11 cellular contexts compared by ENCODE assay signal in the genomic region with DNA sequence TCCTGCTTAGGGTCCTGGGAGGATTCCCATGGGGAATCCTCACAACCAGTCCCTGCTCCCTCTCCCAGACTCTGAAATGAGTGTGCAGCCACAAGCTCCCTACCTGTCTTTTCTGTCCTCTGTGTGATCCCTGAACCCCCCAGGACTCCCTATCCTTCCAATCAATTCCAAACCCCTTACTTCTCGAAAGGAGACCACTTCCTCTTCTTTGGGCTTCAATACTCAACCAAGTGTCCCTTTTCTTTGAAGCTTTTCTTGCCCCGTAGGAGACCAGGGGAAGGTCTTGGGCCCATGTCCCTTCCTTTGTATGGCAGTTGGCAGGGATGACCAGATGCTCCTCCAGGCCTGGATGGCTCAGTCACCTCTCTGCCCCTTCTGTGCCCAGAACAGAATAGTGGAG. TPM values are rescaled to one million over a fixed set of nuclear protein-coding genes. Genes with fewer than 3 reads are reported as not detected.
DNase-seq lines count a peak whose midpoint lies in the region; ATAC-seq and TF ChIP-seq lines count a peak whose summit lies in the region.
"Had no signal": no experiment of that assay in that cellular context is flagged by ENCODE, and none has a peak within 500 bp of the region (broad histone marks: within the 10 kb centered on the region; RNA-seq: fewer than 3 reads in every experiment).

No MANE protein-coding gene starts in this region.

- H3K9me3 Mint-ChIP-seq in activated T-cell treated with anti-CD3 and anti-CD28 coated beads, Interleukin-2, amount 50 U/mL, for 72 hours, result no peaks in the 10 kb centered on the region

- DNase-seq in activated T-cell treated with anti-CD3 and anti-CD28 coated beads, Interleukin-2, amount 50 U/mL, for 72 hours, result no peak
- no peak for DNase-seq in activated T-cell treated with anti-CD3 and anti-CD28 coated beads, Interleukin-2, amount 50 U/mL, for 1 hour
- DNase-seq in adipocyte (ENCODE audit: low read depth), result no peak
- no peak for DNase-seq in tibial nerve (ENCODE audit: low spot score in 2 of 2)
- no peak for DNase-seq in stimulated activated CD8-positive, alpha-beta memory T cell treated with anti-CD3 and anti-CD28 coated beads, Interleukin-4, amount 100 ng/mL, for 48 hours
- no peak for DNase-seq in GF-D8 (lab: John Stamatoyannopoulos, UW)
- DNase-seq in NCI-H146 treated with DMSO at 0.1 percent for 48 hours (lab: John Stamatoyannopoulos, UW; ENCODE audit: unreplicated experiment), result no peak
- DNase-seq: NCI-H2081 treated with DMSO at 0.1 percent for 48 hours had no signal

- no peaks in the 10 kb centered on the region for H3K36me3 Mint-ChIP-seq in activated T-cell treated with anti-CD3 and anti-CD28 coated beads, Interleukin-2, amount 50 U/mL, for 72 hours (ENCODE audit: insufficient read depth in 2 of 2)

- H3K4me1 Mint-ChIP-seq in activated T-cell treated with anti-CD3 and anti-CD28 coated beads, Interleukin-2, amount 50 U/mL, for 72 hours (ENCODE audit: low read depth), result peaks cover 12% of the 10 kb centered on the region

- no peaks in the 10 kb centered on the region for H3K27me3 Mint-ChIP-seq in activated T-cell treated with anti-CD3 and anti-CD28 coated beads, Interleukin-2, amount 50 U/mL, for 72 hours (ENCODE audit: low read depth)

- H3K9me3 ChIP-seq in adipocyte (ENCODE audit: control insufficient read depth, low read length) (no peaks in the 10 kb centered on the region), mesodermal cell (ENCODE audit: control insufficient read depth, low read length) (no peaks in the 10 kb centered on the region), tibial nerve (no peaks in the 10 kb centered on the region)

- TF ChIP-seq POLR2A in tibial nerve (IDR thresholded peaks at IDR 0.05), result no peak

- WGBS in mesodermal cell (ENCODE audit: insufficient coverage in 2 of 2), 2 experiments, result 100% methylated on average over 1 of the region's 2 CpGs
- WGBS in tibial nerve, 2 donors, result 67 to 75% methylated on average over 2 of the region's 2 CpGs

- peak overlapping the region; percentile 81 for H3K9ac ChIP-seq in adipocyte (ENCODE audit: low read length)

- H3K27ac ChIP-seq in mesodermal cell (ENCODE audit: low read depth, low read length, severe bottlenecking), result no peak overlapping the region
- peak overlapping the region; percentile 6 to 97 (median 82) for H3K27ac ChIP-seq in tibial nerve

- peaks cover 44% of the 10 kb centered on the region for H3K4me1 ChIP-seq in adipocyte (ENCODE audit: control insufficient read depth, insufficient read depth, low read length)
- H3K4me1 ChIP-seq in mesodermal cell (ENCODE audit: control insufficient read depth, insufficient read depth, low read length, poor library complexity, severe bottlenecking), result peaks cover 10% of the 10 kb centered on the region
- H3K4me1 ChIP-seq in tibial nerve, result peaks cover 0 to 70% (median 24%) of the 10 kb centered on the region in 4 donors

- ATAC-seq in activated T-cell treated with anti-CD3 and anti-CD28 coated beads, Interleukin-2, amount 50 U/mL, for 72 hours (replicated peaks in 1 of 2), result no peak

- H3K36me3 ChIP-seq in adipocyte (ENCODE audit: control insufficient read depth, insufficient read depth, low read length, severe bottlenecking) (peaks cover 17% of the 10 kb centered on the region), mesodermal cell (ENCODE audit: control insufficient read depth, insufficient read depth, low read length) (peaks cover 52% of the 10 kb centered on the region), tibial nerve (peaks cover 0 to 44% (median 0%) of the 10 kb centered on the region in 3 donors)

- TF ChIP-seq EP300 in tibial nerve (IDR thresholded peaks at IDR 0.05), result no peak

- H3K27ac Mint-ChIP-seq in activated T-cell treated with anti-CD3 and anti-CD28 coated beads, Interleukin-2, amount 50 U/mL, for 72 hours, result no peak overlapping the region

- H3K4me3 ChIP-seq in adipocyte (ENCODE audit: low read length) (peak overlapping the region; percentile 76), mesodermal cell (ENCODE audit: extremely low read depth, insufficient read depth, low read length, poor library complexity, severe bottlenecking) (peak overlapping the region; percentile 72), tibial nerve (peak overlapping the region; percentile 51 to 78 (median 56))

- peak overlapping the region; percentile 65 for H3K4me3 Mint-ChIP-seq in activated T-cell treated with anti-CD3 and anti-CD28 coated beads, Interleukin-2, amount 50 U/mL, for 72 hours

- H3K27me3 ChIP-seq in adipocyte (replicated peaks; ENCODE audit: control insufficient read depth, insufficient read depth, low read length) (no peaks in the 10 kb centered on the region), tibial nerve (no peaks in the 10 kb centered on the region)

- TF ChIP-seq CTCF in tibial nerve (IDR thresholded peaks at IDR 0.05), result no peak

RNA-seq across cellular contexts. Expression of gene AEBP1, which starts 1.7 kb away (rescaled TPM):
- total RNA-seq in activated T-cell treated with anti-CD3 and anti-CD28 coated beads, Interleukin-2, amount 50 U/mL, for 72 hours, result 10 to 100 TPM; 18.1 to 18.4 TPM
- polyA plus RNA-seq in mesodermal cell (2013, experiment 1 of 2), result 109 TPM
- polyA plus RNA-seq in mesodermal cell (2013, experiment 2 of 2), result 89.5 TPM
- total RNA-seq in tibial nerve, result 100 to 1,000 TPM; 142 to 440 (median 264) TPM

RNA-seq across cellular contexts. Expression of gene POLD2, which starts 17.5 kb away (rescaled TPM):
- 100 to 1,000 TPM; 101 to 138 TPM for total RNA-seq in activated T-cell treated with anti-CD3 and anti-CD28 coated beads, Interleukin-2, amount 50 U/mL, for 72 hours
- polyA plus RNA-seq in mesodermal cell (2013, experiment 1 of 2), result 88.8 TPM
- polyA plus RNA-seq in mesodermal cell (2013, experiment 2 of 2), result 87.7 TPM
- 10 to 100 TPM; 33.9 to 87.9 (median 71.0) TPM for total RNA-seq in tibial nerve

RNA-seq across cellular contexts. Expression of gene POLM, which starts 23.5 kb away (rescaled TPM):
- total RNA-seq in activated T-cell treated with anti-CD3 and anti-CD28 coated beads, Interleukin-2, amount 50 U/mL, for 72 hours, result 10 to 100 TPM; 40.2 to 46.0 TPM
- 14.3 TPM for polyA plus RNA-seq in mesodermal cell (2013, experiment 1 of 2)
- 10.3 TPM for polyA plus RNA-seq in mesodermal cell (2013, experiment 2 of 2)
- 100 to 1,000 TPM in 1 of 4 donors, 10 to 100 TPM in 3; 31.0 to 104 (median 89.5) TPM for total RNA-seq in tibial nerve

RNA-seq across cellular contexts. Expression of gene MYL7, which starts 35.3 kb away (rescaled TPM):
- total RNA-seq in activated T-cell treated with anti-CD3 and anti-CD28 coated beads, Interleukin-2, amount 50 U/mL, for 72 hours, result not detected
- 58.3 TPM for polyA plus RNA-seq in mesodermal cell (2013, experiment 1 of 2)
- 43.2 TPM for polyA plus RNA-seq in mesodermal cell (2013, experiment 2 of 2)
- not detected for total RNA-seq in tibial nerve
- total RNA-seq: dermis microvascular lymphatic vessel endothelial cell, mononuclear cell had no signal

RNA-seq across cellular contexts. Expression of gene PGAM2, which starts 40.5 kb away (rescaled TPM):
- 1 to 10 TPM; 1.2 to 1.7 TPM for total RNA-seq in activated T-cell treated with anti-CD3 and anti-CD28 coated beads, Interleukin-2, amount 50 U/mL, for 72 hours
- polyA plus RNA-seq in mesodermal cell (2013, experiment 1 of 2), result 0.48 TPM
- not detected for polyA plus RNA-seq in mesodermal cell (2013, experiment 2 of 2)
- under 1 TPM in 1 of 4 donors, not detected in 3; 0.98 TPM for total RNA-seq in tibial nerve
- total RNA-seq: dermis microvascular lymphatic vessel endothelial cell had no signal

Comparison
In these comparisons a context has a peak if more than half of its experiments do, and no peak if none do; other contexts are left out.
1. RNA of gene AEBP1, which starts 1.7 kb away (total RNA-seq): 142 to 440 TPM in tibial nerve; 18.1 to 18.4 TPM in activated T-cell treated with anti-CD3 and anti-CD28 coated beads, Interleukin-2, amount 50 U/mL, for 72 hours; every median in the first group is over 4 times any median in the second.
2. Peak in every context shown above with its lines, with median percentiles within 50 percentile points of each other: H3K4me3 ChIP-seq.